Comparison of ENCODE assay signal across 25 cellular contexts in genomic region chr1:10489291-10490055, GRCh38. TPM values are rescaled to one million over a fixed set of nuclear protein-coding genes. Genes with fewer than 3 reads are reported as not detected.
DNase-seq lines count a peak whose midpoint lies in the region; ATAC-seq and TF ChIP-seq lines count a peak whose summit lies in the region.
"Had no signal": no experiment of that assay in that cellular context is flagged by ENCODE, and none has a peak within 500 bp of the region (broad histone marks: within the 10 kb centered on the region; RNA-seq: fewer than 3 reads in every experiment).

No MANE protein-coding gene starts in this region.

- peak overlapping the region; percentile 3 for H3K27ac Mint-ChIP-seq in activated CD8-positive, alpha-beta T cell treated with anti-CD3 and anti-CD28 coated beads for 36 hours
- H3K27ac Mint-ChIP-seq in activated CD8-positive, alpha-beta T cell treated with anti-CD3 and anti-CD28 coated beads, Interleukin-2, amount 10 ng/mL, durations not matched to agents 7 days and 5 days: no peak overlapping the region
- H3K27ac Mint-ChIP-seq: IgD-negative memory B cell, immature natural killer cell had no signal

- no peaks in the 10 kb centered on the region for H3K27me3 ChIP-seq in liver (ENCODE audit: control insufficient read depth in 4 of 4, insufficient read depth in 4 of 4, low read length in 3 of 4)
- H3K27me3 ChIP-seq in upper lobe of right lung: no peaks in the 10 kb centered on the region
- no peaks in the 10 kb centered on the region for H3K27me3 ChIP-seq in smooth muscle cell (ENCODE audit: low read depth)
- H3K27me3 ChIP-seq: BLaER1 treated with 17β-estradiol and CSF1 and Interleukin-3, amounts not matched to agents 10 nM and 100 nM; heart right ventricle; MG63; pancreas; sigmoid colon; stomach had no signal

- intact Hi-C loops in activated CD8-positive, alpha-beta T cell treated with anti-CD3 and anti-CD28 coated beads for 36 hours (cut with micrococcal nuclease): loop anchor here (10.0 kb wide), 1 partner anchor 55 kb away; the partner anchor contains the start of gene CENPS
- intact Hi-C loops in upper lobe of right lung (cut with DNase I): loop anchor here (10.0 kb wide), 1 partner anchor 55 kb away; the partner anchor contains the start of gene CENPS

- peaks cover 11% of the 10 kb centered on the region for H3K36me3 Mint-ChIP-seq in activated CD8-positive, alpha-beta T cell treated with anti-CD3 and anti-CD28 coated beads for 36 hours (ENCODE audit: low read depth)
- H3K36me3 Mint-ChIP-seq in activated CD8-positive, alpha-beta T cell treated with anti-CD3 and anti-CD28 coated beads, Interleukin-2, amount 10 ng/mL, durations not matched to agents 7 days and 5 days (ENCODE audit: low read depth): peaks cover 7% of the 10 kb centered on the region

- POLR2A ChIA-PET in activated CD8-positive, alpha-beta T cell treated with anti-CD3 and anti-CD28 coated beads for 36 hours (lab: Charles Lee): interaction anchor here (0.7 to 1.0 kb wide), 2 partner anchors 10 to 47 kb away, joined by 3 read pairs; no protein-coding TSS in a partner anchor
- POLR2A ChIA-PET in activated CD8-positive, alpha-beta T cell treated with anti-CD3 and anti-CD28 coated beads, Interleukin-2, amount 10 ng/mL, durations not matched to agents 7 days and 5 days (lab: Charles Lee): no interaction called here

- no peaks in the 10 kb centered on the region for H3K9me3 ChIP-seq in SK-N-MC (ENCODE audit: low read depth, low read length)
- no peaks in the 10 kb centered on the region for H3K9me3 ChIP-seq in liver (ENCODE audit: control insufficient read depth in 4 of 4, low read length in 3 of 4)
- H3K9me3 ChIP-seq in upper lobe of right lung: no peaks in the 10 kb centered on the region
- no peaks in the 10 kb centered on the region for H3K9me3 ChIP-seq in smooth muscle cell (replicated peaks; ENCODE audit: low read depth)
- H3K9me3 ChIP-seq: pancreas, sigmoid colon had no signal

- H3K4me2 ChIP-seq in smooth muscle cell: no peak overlapping the region
- H3K4me2 ChIP-seq: BLaER1 treated with 17β-estradiol and CSF1 and Interleukin-3, amounts not matched to agents 10 nM and 100 nM had no signal

- CTCF ChIA-PET in activated CD8-positive, alpha-beta T cell treated with anti-CD3 and anti-CD28 coated beads for 36 hours (lab: Charles Lee): interaction anchor here (1.1 to 11.4 kb wide), 3 partner anchors 19 to 61 kb away, joined by 3 to 202 read pairs (median 3); no protein-coding TSS in a partner anchor
- CTCF ChIA-PET in activated CD8-positive, alpha-beta T cell treated with anti-CD3 and anti-CD28 coated beads, Interleukin-2, amount 10 ng/mL, durations not matched to agents 7 days and 5 days (lab: Charles Lee): interaction anchor here (1.4 to 8.7 kb wide), 2 partner anchors 60 to 112 kb away, joined by 3 to 127 read pairs; partner anchors contain the start of gene CENPS

- ATAC-seq in activated CD8-positive, alpha-beta T cell treated with anti-CD3 and anti-CD28 coated beads for 36 hours: peak; percentile 69
- ATAC-seq in activated CD8-positive, alpha-beta T cell treated with anti-CD3 and anti-CD28 coated beads, Interleukin-2, amount 10 ng/mL, durations not matched to agents 7 days and 5 days: no peak
- ATAC-seq in upper lobe of right lung: no peak
- ATAC-seq: heart right ventricle, pancreas had no signal

- peak; percentile 49 for DNase-seq in activated CD8-positive, alpha-beta T cell treated with anti-CD3 and anti-CD28 coated beads for 36 hours
- no peak for DNase-seq in activated CD8-positive, alpha-beta T cell treated with anti-CD3 and anti-CD28 coated beads, Interleukin-2, amount 10 ng/mL, durations not matched to agents 7 days and 5 days
- DNase-seq in SK-N-MC (ENCODE audit: low read depth, low spot score): no peak
- DNase-seq in upper lobe of right lung: peak; percentile 8
- DNase-seq in smooth muscle cell (lab: John Stamatoyannopoulos, UW; ENCODE audit: unreplicated experiment): no peak
- DNase-seq in glomerular visceral epithelial cell (ENCODE audit: extremely low spot score): no peak
- DNase-seq in occipital lobe (lab: John Stamatoyannopoulos, UW): no peak
- DNase-seq: activated CD4-positive, alpha-beta T cell treated with anti-CD3 and anti-CD28 coated beads, Interleukin-2, amount 50 U/mL, for 1 hour; activated naive CD4-positive, alpha-beta T cell; GDM1; heart right ventricle; immature natural killer cell; MG63; NCI-H2029; NCI-H524; pancreas; sigmoid colon; stimulated activated CD4-positive, alpha-beta T cell treated with anti-CD3 and anti-CD28 coated beads, Interleukin-1b, Interleukin-23, amount 100 ng/mL, for 48 hours; stomach had no signal

- no peak for TF ChIP-seq RAD21 in liver (IDR thresholded peaks at IDR 0.05)

- H3K4me3 ChIP-seq in SK-N-MC (no peak overlapping the region), liver (ENCODE audit: low read depth in 1 of 3, low read length in 3 of 3) (peak overlapping the region; percentile 19 to 39 (median 37)), upper lobe of right lung (no peak overlapping the region), smooth muscle cell (no peak overlapping the region)
- H3K4me3 ChIP-seq: BLaER1 treated with 17β-estradiol and CSF1 and Interleukin-3, amounts not matched to agents 10 nM and 100 nM; HAP-1; heart right ventricle; lung; MG63; pancreas; sigmoid colon; stomach had no signal

- H3K9ac ChIP-seq in SK-N-MC (ENCODE audit: insufficient read length): peak overlapping the region; percentile 10
- H3K9ac ChIP-seq in liver (ENCODE audit: low read depth in 1 of 2, low read length in 2 of 2): no peak overlapping the region
- no peak overlapping the region for H3K9ac ChIP-seq in smooth muscle cell (ENCODE audit: low read depth)

- WGBS in liver: 14% methylated on average over 4 of the region's 4 CpGs
- 67% methylated on average over 4 of the region's 4 CpGs for WGBS in smooth muscle cell (ENCODE audit: low lambda C conversion rate)

- H3F3A ChIP-seq in smooth muscle cell (ENCODE audit: low read depth): no peaks in the 10 kb centered on the region

- H3K79me2 ChIP-seq in smooth muscle cell (ENCODE audit: low read depth): peaks cover 59% of the 10 kb centered on the region

- no peak overlapping the region for H2AFZ ChIP-seq in smooth muscle cell (ENCODE audit: low read depth)

- no peak overlapping the region for H3K4me3 Mint-ChIP-seq in activated CD8-positive, alpha-beta T cell treated with anti-CD3 and anti-CD28 coated beads for 36 hours
- no peak overlapping the region for H3K4me3 Mint-ChIP-seq in activated CD8-positive, alpha-beta T cell treated with anti-CD3 and anti-CD28 coated beads, Interleukin-2, amount 10 ng/mL, durations not matched to agents 7 days and 5 days
- H3K4me3 Mint-ChIP-seq: IgD-negative memory B cell, immature natural killer cell had no signal

- TF ChIP-seq CTCF in activated CD8-positive, alpha-beta T cell treated with anti-CD3 and anti-CD28 coated beads for 36 hours (IDR thresholded peaks at IDR 0.05): no peak
- TF ChIP-seq CTCF in liver (IDR thresholded peaks at IDR 0.05; ENCODE audit: low read depth, low read length, missing input control): no peak
- TF ChIP-seq CTCF in upper lobe of right lung (IDR thresholded peaks at IDR 0.05): no peak
- no peak for TF ChIP-seq CTCF in smooth muscle cell (IDR thresholded peaks at IDR 0.05; ENCODE audit: borderline replicate concordance, insufficient read depth, poor library complexity, severe bottlenecking)

- no peaks in the 10 kb centered on the region for H3K36me3 ChIP-seq in SK-N-MC (ENCODE audit: insufficient read depth, low read length)
- no peaks in the 10 kb centered on the region for H3K36me3 ChIP-seq in liver (ENCODE audit: control insufficient read depth in 4 of 4, insufficient read depth in 3 of 4, low read depth in 1 of 4, low read length in 3 of 4)
- no peaks in the 10 kb centered on the region for H3K36me3 ChIP-seq in upper lobe of right lung
- no peaks in the 10 kb centered on the region for H3K36me3 ChIP-seq in smooth muscle cell (ENCODE audit: low read depth)
- H3K36me3 ChIP-seq: HAP-1, pancreas, sigmoid colon had no signal

- peaks cover 94% of the 10 kb centered on the region for H4K20me1 ChIP-seq in smooth muscle cell (ENCODE audit: low read depth)

- H3K27me3 Mint-ChIP-seq in activated CD8-positive, alpha-beta T cell treated with anti-CD3 and anti-CD28 coated beads for 36 hours: no peaks in the 10 kb centered on the region
- H3K27me3 Mint-ChIP-seq in activated CD8-positive, alpha-beta T cell treated with anti-CD3 and anti-CD28 coated beads, Interleukin-2, amount 10 ng/mL, durations not matched to agents 7 days and 5 days (ENCODE audit: low read depth): no peaks in the 10 kb centered on the region
- H3K27me3 Mint-ChIP-seq: IgD-negative memory B cell had no signal

- peaks cover 21% of the 10 kb centered on the region for H3K4me1 Mint-ChIP-seq in activated CD8-positive, alpha-beta T cell treated with anti-CD3 and anti-CD28 coated beads for 36 hours (ENCODE audit: low read depth)
- peaks cover 18% of the 10 kb centered on the region for H3K4me1 Mint-ChIP-seq in activated CD8-positive, alpha-beta T cell treated with anti-CD3 and anti-CD28 coated beads, Interleukin-2, amount 10 ng/mL, durations not matched to agents 7 days and 5 days (ENCODE audit: low read depth)

- peaks cover 2% of the 10 kb centered on the region for H3K9me3 Mint-ChIP-seq in activated CD8-positive, alpha-beta T cell treated with anti-CD3 and anti-CD28 coated beads for 36 hours
- no peaks in the 10 kb centered on the region for H3K9me3 Mint-ChIP-seq in activated CD8-positive, alpha-beta T cell treated with anti-CD3 and anti-CD28 coated beads, Interleukin-2, amount 10 ng/mL, durations not matched to agents 7 days and 5 days (ENCODE audit: insufficient read depth)
- H3K9me3 Mint-ChIP-seq: IgD-negative memory B cell, immature natural killer cell had no signal

- H3K27ac ChIP-seq in SK-N-MC (peak overlapping the region; percentile 9; the same call in 1 of the 2 replicates), liver (ENCODE audit: low read depth in 1 of 2, low read length in 2 of 2) (peak overlapping the region; percentile 29 to 63), upper lobe of right lung (no peak overlapping the region), smooth muscle cell (ENCODE audit: low read depth) (no peak overlapping the region)
- H3K27ac ChIP-seq: BLaER1 treated with 17β-estradiol and CSF1 and Interleukin-3, amounts not matched to agents 10 nM and 100 nM; heart right ventricle; pancreas; sigmoid colon; stomach had no signal

- peaks cover 4 to 46% (median 39%) of the 10 kb centered on the region in 4 donors for H3K4me1 ChIP-seq in liver (ENCODE audit: control insufficient read depth in 4 of 4, insufficient read depth in 4 of 4, low read length in 3 of 4)
- H3K4me1 ChIP-seq in upper lobe of right lung: peaks cover 1% of the 10 kb centered on the region
- H3K4me1 ChIP-seq in smooth muscle cell (ENCODE audit: low read depth): peaks cover 13% of the 10 kb centered on the region
- H3K4me1 ChIP-seq: pancreas had no signal

RNA-seq across cellular contexts. Expression of gene PEX14, which starts 14.7 kb away (rescaled TPM):
- 10 to 100 TPM; 18.0 to 18.5 TPM for total RNA-seq in activated CD8-positive, alpha-beta T cell treated with anti-CD3 and anti-CD28 coated beads for 36 hours
- total RNA-seq in activated CD8-positive, alpha-beta T cell treated with anti-CD3 and anti-CD28 coated beads, Interleukin-2, amount 10 ng/mL, durations not matched to agents 7 days and 5 days: 10 to 100 TPM; 17.7 to 19.1 TPM
- 10 to 100 TPM in 1 of 2 donors, 1 to 10 TPM in 1; 7.1 to 11.5 TPM for total RNA-seq in liver
- polyA plus RNA-seq in liver: 10 to 100 TPM; 11.9 to 16.1 TPM
- total RNA-seq in upper lobe of right lung: 25.8 TPM
- 8.2 and 14.2 TPM in 2 replicates for total RNA-seq in smooth muscle cell
- 15.2 and 23.1 TPM in 2 replicates for polyA plus RNA-seq in smooth muscle cell
- total RNA-seq in occipital lobe: 9.2 TPM

RNA-seq across cellular contexts. Expression of gene DFFA, which starts 17.1 kb away (rescaled TPM):
- 10 to 100 TPM; 76.7 to 81.8 TPM for total RNA-seq in activated CD8-positive, alpha-beta T cell treated with anti-CD3 and anti-CD28 coated beads for 36 hours
- total RNA-seq in activated CD8-positive, alpha-beta T cell treated with anti-CD3 and anti-CD28 coated beads, Interleukin-2, amount 10 ng/mL, durations not matched to agents 7 days and 5 days: 10 to 100 TPM; 38.7 to 39.5 TPM
- total RNA-seq in liver: 10 to 100 TPM; 10.6 to 20.0 TPM
- polyA plus RNA-seq in liver: 10 to 100 TPM; 11.5 to 17.1 TPM
- total RNA-seq in upper lobe of right lung: 36.9 TPM
- 18.6 and 27.6 TPM in 2 replicates for total RNA-seq in smooth muscle cell
- polyA plus RNA-seq in smooth muscle cell: 30.0 and 35.2 TPM in 2 replicates
- total RNA-seq in occipital lobe: 29.6 TPM

RNA-seq across cellular contexts. Expression of gene CORT, which starts 39.6 kb away (rescaled TPM):
- total RNA-seq in activated CD8-positive, alpha-beta T cell treated with anti-CD3 and anti-CD28 coated beads for 36 hours: under 1 TPM in 1 of 2 experiments, not detected in 1; 0.34 TPM
- total RNA-seq in activated CD8-positive, alpha-beta T cell treated with anti-CD3 and anti-CD28 coated beads, Interleukin-2, amount 10 ng/mL, durations not matched to agents 7 days and 5 days: under 1 TPM in 1 of 2 experiments, not detected in 1; 0.95 TPM
- total RNA-seq in liver: under 1 TPM; 0.08 to 0.28 TPM
- under 1 TPM; 0.05 to 0.18 TPM for polyA plus RNA-seq in liver
- total RNA-seq in upper lobe of right lung: not detected
- total RNA-seq in smooth muscle cell: 1.0 TPM in 1 of 2 replicates, not detected in the other
- polyA plus RNA-seq in smooth muscle cell: 0.83 TPM in 1 of 2 replicates, not detected in the other
- 3.0 TPM for total RNA-seq in occipital lobe
- total RNA-seq: chondrocyte had no signal
- polyA plus RNA-seq: IgD-negative memory B cell, immature natural killer cell had no signal

RNA-seq across cellular contexts. Expression of gene CENPS, which starts 59.2 kb away (rescaled TPM):
- 10 to 100 TPM; 18.3 to 19.4 TPM for total RNA-seq in activated CD8-positive, alpha-beta T cell treated with anti-CD3 and anti-CD28 coated beads for 36 hours
- total RNA-seq in activated CD8-positive, alpha-beta T cell treated with anti-CD3 and anti-CD28 coated beads, Interleukin-2, amount 10 ng/mL, durations not matched to agents 7 days and 5 days: 10 to 100 TPM; 18.3 to 21.9 TPM
- total RNA-seq in liver (1 to 10 TPM; 4.4 to 5.4 TPM), upper lobe of right lung (10.2 TPM), smooth muscle cell (7.6 and 102 TPM in 2 replicates), occipital lobe (6.6 TPM)
- polyA plus RNA-seq in liver (1 to 10 TPM; 9.4 to 9.8 TPM), smooth muscle cell (15.3 and 16.3 TPM in 2 replicates)

Comparison
In these comparisons a context has a peak if more than half of its experiments do, and no peak if none do; other contexts are left out.
1. DNase-seq: peak in activated CD8-positive, alpha-beta T cell treated with anti-CD3 and anti-CD28 coated beads for 36 hours (single experiment) and upper lobe of right lung (single experiment); none in activated CD8-positive, alpha-beta T cell treated with anti-CD3 and anti-CD28 coated beads, Interleukin-2, amount 10 ng/mL, durations not matched to agents 7 days and 5 days (single experiment), SK-N-MC (single experiment), smooth muscle cell (single experiment), glomerular visceral epithelial cell (single experiment) and occipital lobe (single experiment).
2. H3K27ac ChIP-seq: peak in SK-N-MC (single experiment) and liver (2 of 2); none in upper lobe of right lung (single experiment) and smooth muscle cell (single experiment).
3. H3K4me3 ChIP-seq: peak in liver (3 of 3); none in SK-N-MC (single experiment), upper lobe of right lung (single experiment) and smooth muscle cell (single experiment).